In genomic region chr2:106561803-106562202, GRCh38 we compare ENCODE assay signal across 21 cellular contexts.
DNase-seq lines count a peak whose midpoint lies in the region; ATAC-seq and TF ChIP-seq lines count a peak whose summit lies in the region.
"Had no signal": no experiment of that assay in that cellular context is flagged by ENCODE, and none has a peak within 500 bp of the region (broad histone marks: within the 10 kb centered on the region; RNA-seq: fewer than 3 reads in every experiment).

No MANE protein-coding gene starts in this region.

- H3K27ac Mint-ChIP-seq in stimulated activated effector memory CD8-positive, alpha-beta T cell treated with anti-CD3 and anti-CD28 coated beads, Interleukin-12 subunit alpha, Interleukin-12 subunit beta, amount 100 ng/mL, for 72 hours = no peak overlapping the region
- H3K27ac Mint-ChIP-seq: activated CD8-positive, alpha-beta T cell treated with anti-CD3 and anti-CD28 coated beads, Interleukin-2, amount 10 ng/mL, durations not matched to agents 7 days and 5 days; activated naive CD4-positive, alpha-beta T cell treated with anti-CD3 and anti-CD28 coated beads for 36 hours; CD4-positive, alpha-beta memory T cell; effector memory CD8-positive, alpha-beta T cell had no signal

- DNase-seq in Ammon's horn (ENCODE audit: low spot score) (peak; percentile 12), left ventricle myocardium inferior (no peak), left lobe of liver (ENCODE audit: low spot score) (no peak), LoVo (ENCODE audit: low spot score) (no peak), glomerular visceral epithelial cell (ENCODE audit: extremely low spot score) (no peak)
- no peak for DNase-seq in stimulated activated effector memory CD8-positive, alpha-beta T cell treated with anti-CD3 and anti-CD28 coated beads, Interleukin-12 subunit alpha, Interleukin-12 subunit beta, amount 100 ng/mL, for 72 hours (ENCODE audit: low spot score in 2 of 2)
- DNase-seq: activated CD8-positive, alpha-beta T cell treated with anti-CD3 and anti-CD28 coated beads, Interleukin-2, amount 10 ng/mL, durations not matched to agents 7 days and 5 days; activated naive CD4-positive, alpha-beta T cell treated with anti-CD3 and anti-CD28 coated beads for 36 hours; activated T-cell treated with anti-CD3 and anti-CD28 coated beads, Interleukin-2, amount 50 U/mL, for 4 hours; CD4-positive, alpha-beta memory T cell; DND-41; effector memory CD8-positive, alpha-beta T cell; glutamatergic neuron; H7; Karpas-422; NCI-H2107; retina had no signal

- H3K9me3 ChIP-seq in left ventricle myocardium inferior (replicated peaks) = no peaks in the 10 kb centered on the region
- H3K9me3 ChIP-seq: neutrophil had no signal

- H3K4me3 ChIP-seq in left ventricle myocardium inferior = no peak overlapping the region
- no peak overlapping the region for H3K4me3 ChIP-seq in rectal smooth muscle tissue (ENCODE audit: low read length)
- H3K4me3 ChIP-seq: SK-N-MC had no signal

- no peaks in the 10 kb centered on the region for H3K36me3 ChIP-seq in left ventricle myocardium inferior
- no peaks in the 10 kb centered on the region for H3K36me3 ChIP-seq in rectal smooth muscle tissue (ENCODE audit: control insufficient read depth, insufficient read depth, low read length)
- H3K36me3 ChIP-seq: neutrophil had no signal

- H3K27ac ChIP-seq in VCaP (peak overlapping the region; percentile 87), left ventricle myocardium inferior (replicated peaks) (peak overlapping the region; percentile 73), rectal smooth muscle tissue (ENCODE audit: low read depth, low read length) (peak overlapping the region; percentile 67)
- H3K27ac ChIP-seq: neutrophil, SK-N-MC had no signal

- intact Hi-C loops in left ventricle myocardium inferior (cut with micrococcal nuclease) = no loop called here

- H3K36me3 Mint-ChIP-seq in stimulated activated effector memory CD8-positive, alpha-beta T cell treated with anti-CD3 and anti-CD28 coated beads, Interleukin-12 subunit alpha, Interleukin-12 subunit beta, amount 100 ng/mL, for 72 hours = no peaks in the 10 kb centered on the region
- H3K36me3 Mint-ChIP-seq: CD4-positive, alpha-beta memory T cell had no signal

- no peak overlapping the region for H3K9ac ChIP-seq in rectal smooth muscle tissue (ENCODE audit: low read length)

- H3K9me3 Mint-ChIP-seq in stimulated activated effector memory CD8-positive, alpha-beta T cell treated with anti-CD3 and anti-CD28 coated beads, Interleukin-12 subunit alpha, Interleukin-12 subunit beta, amount 100 ng/mL, for 72 hours = no peaks in the 10 kb centered on the region
- H3K9me3 Mint-ChIP-seq: activated naive CD4-positive, alpha-beta T cell treated with anti-CD3 and anti-CD28 coated beads for 36 hours; activated T-cell treated with anti-CD3 and anti-CD28 coated beads, Interleukin-2, amount 50 U/mL, for 4 hours; effector memory CD8-positive, alpha-beta T cell had no signal

- H3K4me1 ChIP-seq in left ventricle myocardium inferior = peaks cover 38% of the 10 kb centered on the region
- peaks cover 27% of the 10 kb centered on the region for H3K4me1 ChIP-seq in rectal smooth muscle tissue (ENCODE audit: control insufficient read depth, insufficient read depth, low read length)

- no peaks in the 10 kb centered on the region for H3K27me3 ChIP-seq in left ventricle myocardium inferior (ENCODE audit: low read depth)
- no peaks in the 10 kb centered on the region for H3K27me3 ChIP-seq in rectal smooth muscle tissue (ENCODE audit: control insufficient read depth, insufficient read depth, low read length)

- H3K4me1 Mint-ChIP-seq in stimulated activated effector memory CD8-positive, alpha-beta T cell treated with anti-CD3 and anti-CD28 coated beads, Interleukin-12 subunit alpha, Interleukin-12 subunit beta, amount 100 ng/mL, for 72 hours = peaks cover 6% of the 10 kb centered on the region

- TF ChIP-seq CTCF in VCaP (conservative IDR thresholded peaks at IDR 0.05) = peak; percentile 54
- no peak for TF ChIP-seq CTCF in left ventricle myocardium inferior (IDR thresholded peaks at IDR 0.05; ENCODE audit: borderline replicate concordance)

- ATAC-seq in stimulated activated effector memory CD8-positive, alpha-beta T cell treated with anti-CD3 and anti-CD28 coated beads, Interleukin-12 subunit alpha, Interleukin-12 subunit beta, amount 100 ng/mL, for 72 hours = no peak
- no peak for ATAC-seq in left lobe of liver
- ATAC-seq: activated CD8-positive, alpha-beta T cell treated with anti-CD3 and anti-CD28 coated beads, Interleukin-2, amount 10 ng/mL, durations not matched to agents 7 days and 5 days; activated T-cell treated with anti-CD3 and anti-CD28 coated beads, Interleukin-2, amount 50 U/mL, for 4 hours; effector memory CD8-positive, alpha-beta T cell had no signal

- H3K4me3 Mint-ChIP-seq in stimulated activated effector memory CD8-positive, alpha-beta T cell treated with anti-CD3 and anti-CD28 coated beads, Interleukin-12 subunit alpha, Interleukin-12 subunit beta, amount 100 ng/mL, for 72 hours = no peak overlapping the region
- H3K4me3 Mint-ChIP-seq: activated CD8-positive, alpha-beta T cell treated with anti-CD3 and anti-CD28 coated beads, Interleukin-2, amount 10 ng/mL, durations not matched to agents 7 days and 5 days; activated naive CD4-positive, alpha-beta T cell treated with anti-CD3 and anti-CD28 coated beads for 36 hours; activated T-cell treated with anti-CD3 and anti-CD28 coated beads, Interleukin-2, amount 50 U/mL, for 4 hours; CD4-positive, alpha-beta memory T cell; effector memory CD8-positive, alpha-beta T cell had no signal
